14 cellular contexts compared by ENCODE assay signal in the genomic region with DNA sequence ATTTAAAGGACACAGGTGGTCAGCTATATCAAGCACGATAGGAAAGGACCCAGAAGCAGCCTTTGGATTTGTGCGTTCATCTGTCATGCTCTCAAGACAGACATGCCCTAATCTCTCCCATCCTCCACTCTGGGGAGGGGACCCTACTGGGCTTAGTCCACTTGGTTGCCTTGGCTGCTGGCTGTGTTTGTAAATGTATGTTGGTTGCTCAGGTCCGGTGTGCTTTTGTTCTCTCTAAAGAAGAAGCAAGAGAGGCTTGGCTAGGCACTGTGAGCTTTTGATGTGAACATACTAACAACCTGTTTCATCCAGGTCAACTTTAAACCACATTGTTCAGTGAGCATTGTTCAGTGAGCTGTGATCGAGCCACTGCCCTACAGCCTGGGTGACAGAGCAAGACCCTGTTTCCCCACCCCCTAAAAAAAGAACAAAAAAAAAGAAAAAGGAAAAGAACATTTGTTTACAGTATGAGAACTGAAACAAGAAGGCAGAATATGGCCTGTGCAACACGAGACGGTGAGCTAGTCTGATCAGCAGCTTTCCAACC.
DNase-seq lines count a peak whose midpoint lies in the region; ATAC-seq and TF ChIP-seq lines count a peak whose summit lies in the region.
"Had no signal": no experiment of that assay in that cellular context is flagged by ENCODE, and none has a peak within 500 bp of the region (broad histone marks: within the 10 kb centered on the region; RNA-seq: fewer than 3 reads in every experiment).

No MANE protein-coding gene starts in this region.

- peak overlapping the region; percentile 28 for H3K27ac ChIP-seq in DOHH2 (ENCODE audit: low read depth, low read length)
- H3K27ac ChIP-seq: C4-2B, esophagus muscularis mucosa, sigmoid colon had no signal

- H3K4me1 Mint-ChIP-seq in effector memory CD8-positive, alpha-beta T cell (ENCODE audit: low read depth in 2 of 2) = peaks cover 67 to 87% of the 10 kb centered on the region in 2 donors
- peaks cover 48% of the 10 kb centered on the region for H3K4me1 Mint-ChIP-seq in activated CD4-positive, alpha-beta T cell treated with anti-CD3 and anti-CD28 coated beads, Interleukin-2, amount 10 ng/mL, durations not matched to agents 24 days and 14 days

- H3K27ac Mint-ChIP-seq in effector memory CD8-positive, alpha-beta T cell = peak overlapping the region; percentile 82 to 99
- H3K27ac Mint-ChIP-seq in activated CD4-positive, alpha-beta T cell treated with anti-CD3 and anti-CD28 coated beads, Interleukin-2, amount 10 ng/mL, durations not matched to agents 24 days and 14 days = no peak overlapping the region

- DNase-seq in effector memory CD8-positive, alpha-beta T cell = no peak
- no peak for DNase-seq in NCI-H446 treated with DMSO at 0.1 percent for 48 hours (lab: John Stamatoyannopoulos, UW)
- DNase-seq in activated CD4-positive, alpha-beta T cell treated with anti-CD3 and anti-CD28 coated beads, Interleukin-2, amount 10 ng/mL, durations not matched to agents 24 days and 14 days = no peak
- no peak for DNase-seq in SIG-M5 (lab: John Stamatoyannopoulos, UW)
- DNase-seq in NCI-H510A treated with DMSO at 0.1 percent for 48 hours (lab: John Stamatoyannopoulos, UW) = no peak
- DNase-seq: KG1, NCI-H187 treated with DMSO at 0.1 percent for 48 hours, sigmoid colon, T1000 had no signal

- peaks cover 49% of the 10 kb centered on the region for H3K4me1 ChIP-seq in DOHH2 (ENCODE audit: control insufficient read depth, low read length)

- no peaks in the 10 kb centered on the region for H3K9me2 ChIP-seq in DOHH2 (replicated peaks; ENCODE audit: control insufficient read depth, low read length)

- peak overlapping the region; percentile 41 to 43 for H3K4me3 Mint-ChIP-seq in effector memory CD8-positive, alpha-beta T cell
- H3K4me3 Mint-ChIP-seq in activated CD4-positive, alpha-beta T cell treated with anti-CD3 and anti-CD28 coated beads, Interleukin-2, amount 10 ng/mL, durations not matched to agents 24 days and 14 days = no peak overlapping the region

- H3K36me3 Mint-ChIP-seq in effector memory CD8-positive, alpha-beta T cell (ENCODE audit: insufficient read depth) = peaks cover 29% of the 10 kb centered on the region
- peaks cover 24% of the 10 kb centered on the region for H3K36me3 Mint-ChIP-seq in activated CD4-positive, alpha-beta T cell treated with anti-CD3 and anti-CD28 coated beads, Interleukin-2, amount 10 ng/mL, durations not matched to agents 24 days and 14 days (ENCODE audit: low read depth)

- no peak for TF ChIP-seq CTCF in DOHH2 (IDR thresholded peaks at IDR 0.05; ENCODE audit: low read depth, low read length, poor library complexity, severe bottlenecking)

- H3K9me3 Mint-ChIP-seq in effector memory CD8-positive, alpha-beta T cell = no peaks in the 10 kb centered on the region
- peaks cover 7% of the 10 kb centered on the region for H3K9me3 Mint-ChIP-seq in activated CD4-positive, alpha-beta T cell treated with anti-CD3 and anti-CD28 coated beads, Interleukin-2, amount 10 ng/mL, durations not matched to agents 24 days and 14 days

- H3K27me3 Mint-ChIP-seq in effector memory CD8-positive, alpha-beta T cell = no peaks in the 10 kb centered on the region
- H3K27me3 Mint-ChIP-seq in activated CD4-positive, alpha-beta T cell treated with anti-CD3 and anti-CD28 coated beads, Interleukin-2, amount 10 ng/mL, durations not matched to agents 24 days and 14 days = no peaks in the 10 kb centered on the region

- H3K27me3 ChIP-seq in DOHH2 (ENCODE audit: control insufficient read depth, low read length) = no peaks in the 10 kb centered on the region
- H3K27me3 ChIP-seq: esophagus muscularis mucosa, sigmoid colon had no signal

- no peaks in the 10 kb centered on the region for H3K9me3 ChIP-seq in DOHH2 (ENCODE audit: control insufficient read depth, insufficient read depth, low read length)
- H3K9me3 ChIP-seq: esophagus muscularis mucosa, sigmoid colon had no signal

- H3K36me3 ChIP-seq in DOHH2 (ENCODE audit: control insufficient read depth, low read length) = no peaks in the 10 kb centered on the region
- H3K36me3 ChIP-seq: esophagus muscularis mucosa, sigmoid colon had no signal

- peaks cover 6% of the 10 kb centered on the region for H3F3A ChIP-seq in DOHH2 (ENCODE audit: control insufficient read depth, insufficient read depth)

- H3K79me2 ChIP-seq in DOHH2 (ENCODE audit: control insufficient read depth, low read length) = no peaks in the 10 kb centered on the region

- H3K4me2 ChIP-seq in DOHH2 (ENCODE audit: low read length) = peak overlapping the region; percentile 42

- no peaks in the 10 kb centered on the region for H4K20me1 ChIP-seq in DOHH2 (ENCODE audit: control insufficient read depth, insufficient read depth, low read depth, low read length)

- intact Hi-C loops in activated CD4-positive, alpha-beta T cell treated with anti-CD3 and anti-CD28 coated beads, Interleukin-2, amount 10 ng/mL, durations not matched to agents 24 days and 14 days (cut with micrococcal nuclease) = no loop called here

- H3K4me3 ChIP-seq in DOHH2 (ENCODE audit: low read length) = peak overlapping the region; percentile 28
- H3K4me3 ChIP-seq: esophagus muscularis mucosa, sigmoid colon had no signal

- ATAC-seq in GM19397 (IDR thresholded peaks at IDR 0.05; ENCODE audit: unreplicated experiment) = peak; percentile 67
- ATAC-seq in HG03175 (IDR thresholded peaks at IDR 0.05; ENCODE audit: unreplicated experiment) = peak; percentile 33
- ATAC-seq in effector memory CD8-positive, alpha-beta T cell (replicated peaks) = no peak
